ENCODE assay signal across 17 cellular contexts in the genomic region with DNA sequence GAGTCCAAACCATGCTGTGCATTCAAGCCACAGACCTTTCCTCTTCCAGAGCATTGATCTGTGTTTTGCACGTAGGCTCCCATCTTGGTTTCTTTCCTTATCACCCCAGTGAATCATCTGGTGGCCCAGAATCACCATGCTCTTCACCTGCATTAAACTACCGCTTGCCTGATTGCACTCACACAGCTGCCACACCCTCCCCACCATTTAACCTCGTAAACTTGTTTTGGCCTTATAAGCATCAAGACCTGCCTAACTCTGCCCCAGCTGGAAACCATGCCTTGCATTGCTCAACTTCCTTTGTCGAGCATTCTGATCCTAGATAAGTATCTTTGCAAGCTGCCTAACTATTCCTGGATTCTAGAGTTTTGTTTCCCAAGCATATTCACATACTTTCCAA.
DNase-seq lines count a peak whose midpoint lies in the region; TF ChIP-seq lines count a peak whose summit lies in the region.
"Had no signal": no experiment of that assay in that cellular context is flagged by ENCODE, and none has a peak within 500 bp of the region (broad histone marks: within the 10 kb centered on the region; RNA-seq: fewer than 3 reads in every experiment).

No MANE protein-coding gene starts in this region.

- H2AFZ ChIP-seq in osteoblast (ENCODE audit: low read length) = no peak overlapping the region
- H2AFZ ChIP-seq: GM23248 had no signal

- H3K4me1 ChIP-seq in osteoblast (ENCODE audit: insufficient read depth, low read length) = no peaks in the 10 kb centered on the region

- H3K27me3 ChIP-seq in osteoblast (ENCODE audit: insufficient read depth, low read length) = no peaks in the 10 kb centered on the region

- POLR2A ChIA-PET in RWPE1 (lab: Yijun Ruan, JAX; ENCODE audit: low non-redundant PET) = interaction anchor here (0.6 kb wide), 1 partner anchor 866 kb away, joined by 5 read pairs; no protein-coding TSS in a partner anchor

- no peak overlapping the region for H3K4me3 ChIP-seq in NB4 (ENCODE audit: low read depth, low read length)
- H3K4me3 ChIP-seq in fibroblast of pulmonary artery (replicated peaks; ENCODE audit: low read depth, low read length) = no peak overlapping the region
- H3K4me3 ChIP-seq in osteoblast (ENCODE audit: insufficient read depth, low read length) = no peak overlapping the region
- H3K4me3 ChIP-seq: GM23248 had no signal

- H3K9me3 ChIP-seq in osteoblast (ENCODE audit: low read depth, low read length) = peaks cover 8% of the 10 kb centered on the region

- H4K20me1 ChIP-seq in osteoblast (ENCODE audit: insufficient read depth, low read length) = no peaks in the 10 kb centered on the region

- no peak for TF ChIP-seq POLR2A in NB4 (IDR thresholded peaks at IDR 0.05; ENCODE audit: extremely low read depth, insufficient read length)

- DNase-seq in ELF-1 (ENCODE audit: low read depth, low spot score) (peak; percentile 85), NB4 (ENCODE audit: low read depth) (peak; percentile 36), fibroblast of pulmonary artery (ENCODE audit: low read depth) (peak; percentile 8), osteoblast (ENCODE audit: insufficient read length, low spot score, missing footprints) (peak; percentile 56), RWPE1 (ENCODE audit: low spot score) (no peak), SHP77 treated with DMSO at 0.1 percent for 48 hours (lab: John Stamatoyannopoulos, UW) (no peak), OCI-M1 (lab: John Stamatoyannopoulos, UW) (no peak), SKM-1 treated with dmso at 0.1 percent for 144 hours (lab: John Stamatoyannopoulos, UW; ENCODE audit: unreplicated experiment) (no peak)
- DNase-seq: activated B cell treated with CpG ODN at 0.5 μM for 24 hours; activated CD8-positive, alpha-beta memory T cell treated with anti-CD3 and anti-CD28 coated beads for 24 hours; AML-193; GM23248; Karpas-422; left cardiac atrium; NCI-H1417; small intestine had no signal

- no peaks in the 10 kb centered on the region for H3K36me3 ChIP-seq in osteoblast (ENCODE audit: insufficient read depth, low read length)

- CTCF ChIA-PET in RWPE1 (lab: Yijun Ruan, JAX) = no interaction called here

- H3K79me2 ChIP-seq in osteoblast (ENCODE audit: insufficient read depth, low read length) = no peaks in the 10 kb centered on the region

- H3K27ac ChIP-seq in osteoblast (ENCODE audit: low read depth, low read length) (no peak overlapping the region), RWPE1 (no peak overlapping the region)
- H3K27ac ChIP-seq: GM23248, HL-60 had no signal

- H3K4me2 ChIP-seq in osteoblast (ENCODE audit: insufficient read depth, low read length) = no peak overlapping the region

- no peak for TF ChIP-seq CTCF in NB4 (IDR thresholded peaks at IDR 0.05; ENCODE audit: low read depth, low read length)
- TF ChIP-seq CTCF in fibroblast of pulmonary artery (IDR thresholded peaks at IDR 0.05; ENCODE audit: low read length, missing control alignments) = no peak
- no peak for TF ChIP-seq CTCF in osteoblast (IDR thresholded peaks at IDR 0.05; ENCODE audit: extremely low read depth, low read depth, low read length)
- TF ChIP-seq CTCF in RWPE1 (conservative IDR thresholded peaks at IDR 0.05; ENCODE audit: low read depth) = no peak

Comparison
In these comparisons a context has a peak if more than half of its experiments do, and no peak if none do; other contexts are left out.
1. DNase-seq: peak in ELF-1 (single experiment), NB4 (single experiment), fibroblast of pulmonary artery (single experiment) and osteoblast (single experiment); none in RWPE1 (single experiment), SHP77 treated with DMSO at 0.1 percent for 48 hours (single experiment), OCI-M1 (single experiment) and SKM-1 treated with dmso at 0.1 percent for 144 hours (single experiment).